In the genomic region with DNA sequence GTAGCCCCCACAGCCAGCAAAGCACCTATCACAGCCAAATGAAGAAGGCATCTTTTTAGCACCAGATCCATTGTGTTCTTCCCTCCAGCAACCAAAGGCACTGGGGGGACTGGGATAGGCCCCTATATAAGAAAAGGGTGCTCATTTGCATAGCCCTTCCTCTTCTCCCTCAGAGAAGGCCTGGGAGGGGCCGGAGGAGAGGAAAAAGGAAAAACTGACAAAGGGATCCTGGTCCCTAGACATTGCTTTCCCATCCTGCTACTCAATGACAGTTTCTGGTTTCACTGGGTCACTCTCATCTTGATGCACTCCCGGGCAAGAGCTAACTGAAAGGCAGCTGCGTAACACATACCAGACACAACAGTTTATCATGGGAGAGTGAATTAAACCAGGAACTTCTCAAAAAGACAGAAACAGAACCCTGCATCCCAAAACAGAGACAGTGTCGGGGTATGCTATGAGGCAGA, we compare ENCODE assay signal across 8 cellular contexts. TPM values are rescaled to one million over a fixed set of nuclear protein-coding genes. Genes with fewer than 3 reads are reported as not detected.
DNase-seq lines count a peak whose midpoint lies in the region; ATAC-seq and TF ChIP-seq lines count a peak whose summit lies in the region.

PMEL (minus strand) TSS at position 102 of the 467 bp plus-strand sequence; CDS start at position 71, 31 bp downstream.

- DNase-seq in A673 (ENCODE audit: low spot score): no peak
- no peak for DNase-seq in activated naive CD8-positive, alpha-beta T cell treated with anti-CD3 and anti-CD28 coated beads, Interleukin-2, amount 50 U/mL, for 24 hours
- DNase-seq in stimulated activated effector memory CD8-positive, alpha-beta T cell treated with anti-CD3 and anti-CD28 coated beads, Interleukin-12 subunit alpha, Interleukin-12 subunit beta, amount 100 ng/mL, for 72 hours (ENCODE audit: low spot score in 2 of 2): no peak
- DNase-seq in AML-193 (lab: John Stamatoyannopoulos, UW): no peak
- no peak for DNase-seq in stimulated activated CD4-positive, alpha-beta T cell treated with anti-CD3 and anti-CD28 coated beads, Interleukin-15, amount 100 ng/mL, for 24 hours
- DNase-seq in mucosa of gallbladder (ENCODE audit: low spot score): no peak

- H3K4me3 ChIP-seq in A673 (ENCODE audit: low read depth, low read length, poor library complexity, severe bottlenecking) (peak within 1 kb of the TSS; percentile 73), HEK293 (ENCODE audit: low read depth, low read length) (peak within 1 kb of the TSS; percentile 89), iPS-11a (ENCODE audit: low read depth, low read length) (peak within 1 kb of the TSS; percentile 73)

- H3K27ac ChIP-seq in A673 (ENCODE audit: low read depth, low read length, poor library complexity, severe bottlenecking) (peak within 1 kb of the TSS; percentile 87), HEK293 (ENCODE audit: extremely low read depth, low read depth, low read length) (peak within 1 kb of the TSS; percentile 83)

- no peaks in the 10 kb centered on the region for H3K9me3 Mint-ChIP-seq in activated naive CD8-positive, alpha-beta T cell treated with anti-CD3 and anti-CD28 coated beads, Interleukin-2, amount 50 U/mL, for 24 hours
- no peaks in the 10 kb centered on the region for H3K9me3 Mint-ChIP-seq in stimulated activated effector memory CD8-positive, alpha-beta T cell treated with anti-CD3 and anti-CD28 coated beads, Interleukin-12 subunit alpha, Interleukin-12 subunit beta, amount 100 ng/mL, for 72 hours

- TF ChIP-seq CTCF in A673 (conservative IDR thresholded peaks at IDR 0.05; ENCODE audit: low read depth, low read length) (no peak), HEK293 (tag by site-specific recombination; IDR thresholded peaks at IDR 0.05) (no peak)

- peak within 1 kb of the TSS; percentile 89 for H3K27ac Mint-ChIP-seq in activated naive CD8-positive, alpha-beta T cell treated with anti-CD3 and anti-CD28 coated beads, Interleukin-2, amount 50 U/mL, for 24 hours
- peak within 1 kb of the TSS; percentile 97 for H3K27ac Mint-ChIP-seq in stimulated activated effector memory CD8-positive, alpha-beta T cell treated with anti-CD3 and anti-CD28 coated beads, Interleukin-12 subunit alpha, Interleukin-12 subunit beta, amount 100 ng/mL, for 72 hours

- POLR2A ChIA-PET in A673 (lab: Charles Lee; ENCODE audit: low non-redundant PET) (no interaction called here), HEK293 (lab: Yijun Ruan, JAX) (interaction anchor here (0.6 kb wide), 1 partner anchor 137 kb away, joined by 4 read pairs; the partner anchor contains the start of gene DNAJC14)

- H3K4me1 ChIP-seq in A673 (ENCODE audit: insufficient read depth, low read length, poor library complexity, severe bottlenecking) (peaks cover 21% of the 10 kb centered on the region), HEK293 (ENCODE audit: control insufficient read depth, insufficient read depth, low read length) (peaks cover 5% of the 10 kb centered on the region)

- CTCF ChIA-PET in A673 (lab: Charles Lee): no interaction called here
- CTCF ChIA-PET in HEK293 (lab: Yijun Ruan, JAX): no interaction called here

- H3K36me3 ChIP-seq in A673 (ENCODE audit: insufficient read depth, low read length, poor library complexity, severe bottlenecking) (peaks cover 18% of the 10 kb centered on the region), HEK293 (ENCODE audit: control insufficient read depth in 2 of 2, insufficient read depth in 1 of 2, low read length in 2 of 2) (peaks cover 10 to 33% of the 10 kb centered on the region in 2 experiments)

- no peaks in the 10 kb centered on the region for H3K27me3 Mint-ChIP-seq in activated naive CD8-positive, alpha-beta T cell treated with anti-CD3 and anti-CD28 coated beads, Interleukin-2, amount 50 U/mL, for 24 hours

- no peak for ATAC-seq in activated naive CD8-positive, alpha-beta T cell treated with anti-CD3 and anti-CD28 coated beads, Interleukin-2, amount 50 U/mL, for 24 hours
- no peak for ATAC-seq in stimulated activated effector memory CD8-positive, alpha-beta T cell treated with anti-CD3 and anti-CD28 coated beads, Interleukin-12 subunit alpha, Interleukin-12 subunit beta, amount 100 ng/mL, for 72 hours

- H3K27me3 ChIP-seq in A673 (replicated peaks; ENCODE audit: insufficient read depth, low read depth, low read length, poor library complexity): no peaks in the 10 kb centered on the region

- H3K4me1 Mint-ChIP-seq in activated naive CD8-positive, alpha-beta T cell treated with anti-CD3 and anti-CD28 coated beads, Interleukin-2, amount 50 U/mL, for 24 hours: peaks cover 32% of the 10 kb centered on the region
- H3K4me1 Mint-ChIP-seq in stimulated activated effector memory CD8-positive, alpha-beta T cell treated with anti-CD3 and anti-CD28 coated beads, Interleukin-12 subunit alpha, Interleukin-12 subunit beta, amount 100 ng/mL, for 72 hours: peaks cover 30% of the 10 kb centered on the region

- H3K4me3 Mint-ChIP-seq in activated naive CD8-positive, alpha-beta T cell treated with anti-CD3 and anti-CD28 coated beads, Interleukin-2, amount 50 U/mL, for 24 hours: peak within 1 kb of the TSS; percentile 97
- H3K4me3 Mint-ChIP-seq in stimulated activated effector memory CD8-positive, alpha-beta T cell treated with anti-CD3 and anti-CD28 coated beads, Interleukin-12 subunit alpha, Interleukin-12 subunit beta, amount 100 ng/mL, for 72 hours: peak within 1 kb of the TSS; percentile 99

- no TSS peak for BruUV-seq in A673 (replicated peaks; lab: Mats Ljungman, UMichigan)

- intact Hi-C loops in A673 (cut with micrococcal nuclease; ENCODE audit: unreplicated experiment): no loop called here

- peaks cover 21% of the 10 kb centered on the region for H3K36me3 Mint-ChIP-seq in activated naive CD8-positive, alpha-beta T cell treated with anti-CD3 and anti-CD28 coated beads, Interleukin-2, amount 50 U/mL, for 24 hours (ENCODE audit: low read depth)
- H3K36me3 Mint-ChIP-seq in stimulated activated effector memory CD8-positive, alpha-beta T cell treated with anti-CD3 and anti-CD28 coated beads, Interleukin-12 subunit alpha, Interleukin-12 subunit beta, amount 100 ng/mL, for 72 hours: peaks cover 10% of the 10 kb centered on the region

- no peaks in the 10 kb centered on the region for H3K9me3 ChIP-seq in A673 (ENCODE audit: low read depth, low read length, poor library complexity, severe bottlenecking)
- H3K9me3 ChIP-seq in HEK293 (ENCODE audit: control insufficient read depth, insufficient read depth, low read depth, low read length): no peaks in the 10 kb centered on the region

TF ChIP-seq in HEK293, 187 proteins besides CTCF, POLR2A, EP300 and RAD21 (continues in another document):
- TF ChIP-seq, protein P1, sequence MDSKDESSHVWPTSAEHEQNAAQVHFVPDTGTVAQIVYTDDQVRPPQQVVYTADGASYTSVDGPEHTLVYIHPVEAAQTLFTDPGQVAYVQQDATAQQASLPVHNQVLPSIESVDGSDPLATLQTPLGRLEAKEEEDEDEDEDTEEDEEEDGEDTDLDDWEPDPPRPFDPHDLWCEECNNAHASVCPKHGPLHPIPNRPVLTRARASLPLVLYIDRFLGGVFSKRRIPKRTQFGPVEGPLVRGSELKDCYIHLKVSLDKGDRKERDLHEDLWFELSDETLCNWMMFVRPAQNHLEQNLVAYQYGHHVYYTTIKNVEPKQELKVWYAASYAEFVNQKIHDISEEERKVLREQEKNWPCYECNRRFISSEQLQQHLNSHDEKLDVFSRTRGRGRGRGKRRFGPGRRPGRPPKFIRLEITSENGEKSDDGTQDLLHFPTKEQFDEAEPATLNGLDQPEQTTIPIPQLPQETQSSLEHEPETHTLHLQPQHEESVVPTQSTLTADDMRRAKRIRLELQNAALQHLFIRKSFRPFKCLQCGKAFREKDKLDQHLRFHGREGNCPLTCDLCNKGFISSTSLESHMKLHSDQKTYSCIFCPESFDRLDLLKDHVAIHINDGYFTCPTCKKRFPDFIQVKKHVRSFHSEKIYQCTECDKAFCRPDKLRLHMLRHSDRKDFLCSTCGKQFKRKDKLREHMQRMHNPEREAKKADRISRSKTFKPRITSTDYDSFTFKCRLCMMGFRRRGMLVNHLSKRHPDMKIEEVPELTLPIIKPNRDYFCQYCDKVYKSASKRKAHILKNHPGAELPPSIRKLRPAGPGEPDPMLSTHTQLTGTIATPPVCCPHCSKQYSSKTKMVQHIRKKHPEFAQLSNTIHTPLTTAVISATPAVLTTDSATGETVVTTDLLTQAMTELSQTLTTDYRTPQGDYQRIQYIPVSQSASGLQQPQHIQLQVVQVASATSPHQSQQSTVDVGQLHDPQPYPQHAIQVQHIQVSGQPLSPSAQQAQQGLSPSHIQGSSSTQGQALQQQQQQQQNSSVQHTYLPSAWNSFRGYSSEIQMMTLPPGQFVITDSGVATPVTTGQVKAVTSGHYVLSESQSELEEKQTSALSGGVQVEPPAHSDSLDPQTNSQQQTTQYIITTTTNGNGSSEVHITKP (tag by site-specific recombination; IDR thresholded peaks at IDR 0.05): 0 out of 2 replicates have a peak, but pooled peaks have one; percentile 2
- TF ChIP-seq ZNF660 (tag by site-specific recombination; IDR thresholded peaks at IDR 0.05) (peak; percentile 57; the same call in 1 of the 2 replicates), ZNF302 (tag by site-specific recombination; IDR thresholded peaks at IDR 0.05; ENCODE audit: low read depth) (no peak), ZNF335 (tag by site-specific recombination; conservative IDR thresholded peaks at IDR 0.05) (no peak), ZBTB17 (tag by site-specific recombination; IDR thresholded peaks at IDR 0.05) (peak; percentile 44; the same call in 1 of the 2 replicates), ZNF114 (tag by site-specific recombination; IDR thresholded peaks at IDR 0.05) (no peak)
- TF ChIP-seq, protein P2, sequence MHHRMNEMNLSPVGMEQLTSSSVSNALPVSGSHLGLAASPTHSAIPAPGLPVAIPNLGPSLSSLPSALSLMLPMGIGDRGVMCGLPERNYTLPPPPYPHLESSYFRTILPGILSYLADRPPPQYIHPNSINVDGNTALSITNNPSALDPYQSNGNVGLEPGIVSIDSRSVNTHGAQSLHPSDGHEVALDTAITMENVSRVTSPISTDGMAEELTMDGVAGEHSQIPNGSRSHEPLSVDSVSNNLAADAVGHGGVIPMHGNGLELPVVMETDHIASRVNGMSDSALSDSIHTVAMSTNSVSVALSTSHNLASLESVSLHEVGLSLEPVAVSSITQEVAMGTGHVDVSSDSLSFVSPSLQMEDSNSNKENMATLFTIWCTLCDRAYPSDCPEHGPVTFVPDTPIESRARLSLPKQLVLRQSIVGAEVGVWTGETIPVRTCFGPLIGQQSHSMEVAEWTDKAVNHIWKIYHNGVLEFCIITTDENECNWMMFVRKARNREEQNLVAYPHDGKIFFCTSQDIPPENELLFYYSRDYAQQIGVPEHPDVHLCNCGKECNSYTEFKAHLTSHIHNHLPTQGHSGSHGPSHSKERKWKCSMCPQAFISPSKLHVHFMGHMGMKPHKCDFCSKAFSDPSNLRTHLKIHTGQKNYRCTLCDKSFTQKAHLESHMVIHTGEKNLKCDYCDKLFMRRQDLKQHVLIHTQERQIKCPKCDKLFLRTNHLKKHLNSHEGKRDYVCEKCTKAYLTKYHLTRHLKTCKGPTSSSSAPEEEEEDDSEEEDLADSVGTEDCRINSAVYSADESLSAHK (tag by site-specific recombination; IDR thresholded peaks at IDR 0.05): peak; percentile 79; the same call in 1 of the 2 replicates

RNA-seq across cellular contexts. Expression of gene PMEL, which starts in this region (rescaled TPM):
- 1.2 and 2.0 TPM in 2 replicates for total RNA-seq in A673 (2021)
- total RNA-seq in mucosa of gallbladder: 2.9 TPM
